ENCODE assay signal across 25 cellular contexts in the genomic region with DNA sequence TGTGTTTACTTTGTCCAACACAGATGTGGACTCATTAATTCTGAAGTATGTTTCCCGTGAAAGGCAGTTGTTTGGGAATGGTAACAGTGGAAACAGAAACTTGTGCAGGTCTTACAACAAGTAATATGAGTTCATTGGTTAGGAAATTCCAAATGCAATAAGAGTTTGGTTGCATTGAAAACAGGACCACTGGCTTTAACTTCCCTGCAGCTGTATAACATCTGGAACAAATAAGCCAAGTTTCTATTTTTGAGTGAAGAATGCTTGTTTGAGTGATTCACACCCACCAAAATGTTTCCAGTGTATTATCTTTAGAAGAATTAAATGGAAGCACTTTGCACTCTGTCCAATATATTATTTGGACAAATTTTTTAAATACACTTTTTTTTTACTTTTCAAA.
DNase-seq lines count a peak whose midpoint lies in the region; FAIRE-seq and TF ChIP-seq lines count a peak whose summit lies in the region.
"Had no signal": no experiment of that assay in that cellular context is flagged by ENCODE, and none has a peak within 500 bp of the region (broad histone marks: within the 10 kb centered on the region; RNA-seq: fewer than 3 reads in every experiment).

No MANE protein-coding gene starts in this region.

- no peak overlapping the region for H3K27ac Mint-ChIP-seq in chondrocyte (ENCODE audit: unreplicated experiment)
- H3K27ac Mint-ChIP-seq in activated CD4-positive, alpha-beta memory T cell treated with anti-CD3 and anti-CD28 coated beads, Interleukin-2, amount 10 ng/mL, durations not matched to agents 7 days and 5 days: no peak overlapping the region
- H3K27ac Mint-ChIP-seq: CD14-positive monocyte, GM23338 had no signal

- H3K27me3 Mint-ChIP-seq in chondrocyte (ENCODE audit: low read depth): peaks cover 5% of the 10 kb centered on the region
- peaks cover 2% of the 10 kb centered on the region for H3K27me3 Mint-ChIP-seq in activated CD4-positive, alpha-beta memory T cell treated with anti-CD3 and anti-CD28 coated beads, Interleukin-2, amount 10 ng/mL, durations not matched to agents 7 days and 5 days

- no peak overlapping the region for H3K27ac ChIP-seq in left ventricle myocardium inferior (replicated peaks)
- H3K27ac ChIP-seq: KMS-11, SJCRH30 had no signal

- FAIRE-seq in GM12891 (lab: Jason Lieb, UNC): peak; percentile 38
- FAIRE-seq: D721Med had no signal

- H3K4me1 ChIP-seq in adipocyte (ENCODE audit: control insufficient read depth, insufficient read depth, low read length) (peaks cover 12% of the 10 kb centered on the region), left ventricle myocardium inferior (no peaks in the 10 kb centered on the region)
- H3K4me1 ChIP-seq: HAP-1 had no signal

- H3K36me3 Mint-ChIP-seq in chondrocyte (ENCODE audit: low read depth): no peaks in the 10 kb centered on the region
- no peaks in the 10 kb centered on the region for H3K36me3 Mint-ChIP-seq in activated CD4-positive, alpha-beta memory T cell treated with anti-CD3 and anti-CD28 coated beads, Interleukin-2, amount 10 ng/mL, durations not matched to agents 7 days and 5 days (ENCODE audit: low read depth)
- H3K36me3 Mint-ChIP-seq: CD14-positive monocyte had no signal

- H3K36me3 ChIP-seq in adipocyte (ENCODE audit: control insufficient read depth, insufficient read depth, low read length, severe bottlenecking) (no peaks in the 10 kb centered on the region), left ventricle myocardium inferior (no peaks in the 10 kb centered on the region)
- H3K36me3 ChIP-seq: HAP-1, SJCRH30 had no signal

- TF ChIP-seq POLR2A in GM12891 (IDR thresholded peaks at IDR 0.05; ENCODE audit: low read depth, low read length): no peak

- no peaks in the 10 kb centered on the region for H3K4me1 Mint-ChIP-seq in chondrocyte (ENCODE audit: low read depth)
- no peaks in the 10 kb centered on the region for H3K4me1 Mint-ChIP-seq in activated CD4-positive, alpha-beta memory T cell treated with anti-CD3 and anti-CD28 coated beads, Interleukin-2, amount 10 ng/mL, durations not matched to agents 7 days and 5 days
- H3K4me1 Mint-ChIP-seq: CD14-positive monocyte, GM23338 had no signal

- H3K4me3 Mint-ChIP-seq in chondrocyte (ENCODE audit: unreplicated experiment): no peak overlapping the region
- H3K4me3 Mint-ChIP-seq in activated CD4-positive, alpha-beta memory T cell treated with anti-CD3 and anti-CD28 coated beads, Interleukin-2, amount 10 ng/mL, durations not matched to agents 7 days and 5 days: no peak overlapping the region
- H3K4me3 Mint-ChIP-seq: CD14-positive monocyte, GM23338 had no signal

- POLR2A ChIA-PET in activated CD4-positive, alpha-beta memory T cell treated with anti-CD3 and anti-CD28 coated beads, Interleukin-2, amount 10 ng/mL, durations not matched to agents 7 days and 5 days (lab: Charles Lee): no interaction called here

- intact Hi-C loops in left ventricle myocardium inferior (cut with micrococcal nuclease): no loop called here

- CTCF ChIA-PET in activated CD4-positive, alpha-beta memory T cell treated with anti-CD3 and anti-CD28 coated beads, Interleukin-2, amount 10 ng/mL, durations not matched to agents 7 days and 5 days (lab: Charles Lee): interaction anchor here (0.6 kb wide), 1 partner anchor 581 kb away, joined by 4 read pairs; no protein-coding TSS in a partner anchor

- no peak overlapping the region for H3K4me3 ChIP-seq in adipocyte (ENCODE audit: low read length)
- no peak overlapping the region for H3K4me3 ChIP-seq in left ventricle myocardium inferior
- H3K4me3 ChIP-seq: GM23338, HAP-1, SJCRH30 had no signal

- no peaks in the 10 kb centered on the region for H3K9me3 Mint-ChIP-seq in chondrocyte (ENCODE audit: low read depth)
- no peaks in the 10 kb centered on the region for H3K9me3 Mint-ChIP-seq in activated CD4-positive, alpha-beta memory T cell treated with anti-CD3 and anti-CD28 coated beads, Interleukin-2, amount 10 ng/mL, durations not matched to agents 7 days and 5 days
- H3K9me3 Mint-ChIP-seq: GM23338 had no signal

- H3K9ac ChIP-seq in adipocyte (ENCODE audit: low read length): no peak overlapping the region
- H3K9ac ChIP-seq: KMS-11 had no signal

- H3K27me3 ChIP-seq in adipocyte (replicated peaks; ENCODE audit: control insufficient read depth, insufficient read depth, low read length): no peaks in the 10 kb centered on the region
- H3K27me3 ChIP-seq in left ventricle myocardium inferior (ENCODE audit: low read depth): no peaks in the 10 kb centered on the region
- H3K27me3 ChIP-seq: SJCRH30 had no signal

- no peak for DNase-seq in GM12891 (ENCODE audit: insufficient read length, low spot score)
- peak; percentile 74 for DNase-seq in adipocyte (ENCODE audit: low read depth)
- DNase-seq in fibroblast of peridontal ligament (ENCODE audit: extremely low read depth): peak; percentile 89
- peak; percentile 1 for DNase-seq in smooth muscle cell of the brain vasculature (ENCODE audit: low read depth, low spot score)
- no peak for DNase-seq in chondrocyte (ENCODE audit: low spot score)
- no peak for DNase-seq in stimulated activated CD4-positive, alpha-beta T cell treated with anti-CD3 and anti-CD28 coated beads, Interleukin-4, amount 100 ng/mL, for 4 hours
- no peak for DNase-seq in left ventricle myocardium inferior
- no peak for DNase-seq in activated CD4-positive, alpha-beta memory T cell treated with anti-CD3 and anti-CD28 coated beads, Interleukin-2, amount 10 ng/mL, durations not matched to agents 7 days and 5 days
- DNase-seq: DMS53; EL; GF-D8; IMR-90; NCI-H1105; NCI-H146; NCI-H2029; NCI-H226; NCI-H510A treated with DMSO at 0.1 percent for 48 hours; NCI-H748 treated with DMSO at 0.1 percent for 48 hours; NK-92 treated with Interleukin-12 subunit alpha and Interleukin-12 subunit beta, amount 100 ng/mL, for 24 hours; SJCRH30 had no signal

- TF ChIP-seq CTCF in chondrocyte (IDR thresholded peaks at IDR 0.05): no peak
- no peak for TF ChIP-seq CTCF in left ventricle myocardium inferior (IDR thresholded peaks at IDR 0.05; ENCODE audit: borderline replicate concordance)

- H3K9me3 ChIP-seq in adipocyte (ENCODE audit: control insufficient read depth, low read length) (no peaks in the 10 kb centered on the region), left ventricle myocardium inferior (replicated peaks) (no peaks in the 10 kb centered on the region)
- H3K9me3 ChIP-seq: HAP-1, SJCRH30 had no signal

TF ChIP-seq in GM12891, 5 proteins besides CTCF, POLR2A, EP300 and RAD21:
- TF ChIP-seq SPI1 (IDR thresholded peaks at IDR 0.05; ENCODE audit: low read depth, low read length): no peak

Comparison
In these comparisons a context has a peak if more than half of its experiments do, and no peak if none do; other contexts are left out.
1. DNase-seq: peak in adipocyte (single experiment), fibroblast of peridontal ligament (single experiment) and smooth muscle cell of the brain vasculature (single experiment); none in GM12891 (single experiment), chondrocyte (single experiment), stimulated activated CD4-positive, alpha-beta T cell treated with anti-CD3 and anti-CD28 coated beads, Interleukin-4, amount 100 ng/mL, for 4 hours (0 of 2), left ventricle myocardium inferior (single experiment) and activated CD4-positive, alpha-beta memory T cell treated with anti-CD3 and anti-CD28 coated beads, Interleukin-2, amount 10 ng/mL, durations not matched to agents 7 days and 5 days (single experiment).